ENCODE assay signal across 21 cellular contexts in the genomic region with DNA sequence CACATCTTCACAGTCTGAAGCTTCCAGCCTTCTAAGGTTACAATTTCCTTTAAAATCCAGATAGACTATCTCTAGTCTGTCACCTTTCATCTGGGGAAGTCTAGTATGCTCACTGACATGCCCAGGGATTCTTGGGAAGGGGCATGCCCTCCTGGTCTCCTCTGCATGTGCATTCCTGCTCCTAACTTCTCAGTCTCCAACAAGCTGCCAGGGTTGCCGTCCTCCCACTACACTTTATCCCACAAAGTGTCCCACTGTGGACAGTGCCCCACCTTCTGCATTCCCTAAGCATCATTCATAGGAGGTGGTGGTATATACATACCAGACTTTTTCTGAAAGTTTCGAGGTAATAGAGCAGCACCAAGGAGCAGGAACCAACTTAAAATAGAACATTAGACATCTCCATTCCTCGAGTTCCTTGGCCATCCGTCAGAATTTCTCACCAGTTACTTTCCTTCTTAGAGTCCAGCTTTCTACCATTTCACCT. TPM values are rescaled to one million over a fixed set of nuclear protein-coding genes. Genes with fewer than 3 reads are reported as not detected.
DNase-seq lines count a peak whose midpoint lies in the region; ATAC-seq and TF ChIP-seq lines count a peak whose summit lies in the region.
"Had no signal": no experiment of that assay in that cellular context is flagged by ENCODE, and none has a peak within 500 bp of the region (broad histone marks: within the 10 kb centered on the region; RNA-seq: fewer than 3 reads in every experiment).

No MANE protein-coding gene starts in this region.

- H3K36me3 Mint-ChIP-seq in WTC11 = no peaks in the 10 kb centered on the region
- H3K36me3 Mint-ChIP-seq: stimulated activated memory B cell treated with anti-CD40 and anti-IgM and Interleukin-4, amounts not matched to agents 10 μg/mL and 1 μg/mL and 100 μg/mL, for 72 hours had no signal

- no peak overlapping the region for H3K27ac ChIP-seq in iPS-18a (ENCODE audit: low read length)
- H3K27ac ChIP-seq: A549, psoas muscle, SJSA1, upper lobe of left lung had no signal

- peaks cover 62% of the 10 kb centered on the region for H3K27me3 Mint-ChIP-seq in WTC11 (ENCODE audit: low read depth)

- no peaks in the 10 kb centered on the region for H3K36me3 ChIP-seq in iPS-18a (ENCODE audit: control insufficient read depth, low read depth, low read length)
- H3K36me3 ChIP-seq: SJSA1, upper lobe of left lung had no signal

- H3K27ac Mint-ChIP-seq in WTC11 = no peak overlapping the region
- H3K27ac Mint-ChIP-seq: activated CD8-positive, alpha-beta T cell treated with anti-CD3 and anti-CD28 coated beads for 36 hours; activated naive CD8-positive, alpha-beta T cell treated with anti-CD3 and anti-CD28 coated beads, Interleukin-2, amount 50 U/mL, for 24 hours; activated T-helper 17 cell treated with anti-CD3 and anti-CD28 coated beads, Interleukin-2, amount 50 U/mL, for 72 hours; immature natural killer cell; natural killer cell treated with Interleukin-12 subunit alpha and Interleukin-12 subunit beta and Interleukin-15 and Interleukin-18, amount 100 ng/mL, for 72 hours; stimulated activated memory B cell treated with anti-CD40 and anti-IgM and Interleukin-4, amounts not matched to agents 10 μg/mL and 1 μg/mL and 100 μg/mL, for 72 hours had no signal

- no peaks in the 10 kb centered on the region for H3K9me3 Mint-ChIP-seq in WTC11
- H3K9me3 Mint-ChIP-seq: activated CD8-positive, alpha-beta T cell treated with anti-CD3 and anti-CD28 coated beads for 36 hours; activated naive CD8-positive, alpha-beta T cell treated with anti-CD3 and anti-CD28 coated beads, Interleukin-2, amount 50 U/mL, for 24 hours; activated T-helper 17 cell treated with anti-CD3 and anti-CD28 coated beads, Interleukin-2, amount 50 U/mL, for 72 hours; natural killer cell treated with Interleukin-12 subunit alpha and Interleukin-12 subunit beta and Interleukin-15 and Interleukin-18, amount 100 ng/mL, for 72 hours; stimulated activated memory B cell treated with anti-CD40 and anti-IgM and Interleukin-4, amounts not matched to agents 10 μg/mL and 1 μg/mL and 100 μg/mL, for 72 hours had no signal

- CTCF ChIA-PET in WTC11 (lab: Charles Lee) = interaction anchor here (0.7 to 7.9 kb wide), 10 partner anchors 9 to 140 kb away, joined by 3 to 58 read pairs (median 23); no protein-coding TSS in a partner anchor

- peaks cover 18% of the 10 kb centered on the region for H3K4me1 ChIP-seq in iPS-18a (ENCODE audit: control insufficient read depth, low read depth, low read length)
- H3K4me1 ChIP-seq: A549, psoas muscle had no signal

- POLR2A ChIA-PET in WTC11 (lab: Charles Lee) = no interaction called here

- peak overlapping the region; percentile 10; the same call in 1 of the 2 replicates for H3K4me3 Mint-ChIP-seq in WTC11
- H3K4me3 Mint-ChIP-seq: activated CD8-positive, alpha-beta T cell treated with anti-CD3 and anti-CD28 coated beads for 36 hours; activated naive CD8-positive, alpha-beta T cell treated with anti-CD3 and anti-CD28 coated beads, Interleukin-2, amount 50 U/mL, for 24 hours; activated T-helper 17 cell treated with anti-CD3 and anti-CD28 coated beads, Interleukin-2, amount 50 U/mL, for 72 hours; immature natural killer cell; natural killer cell treated with Interleukin-12 subunit alpha and Interleukin-12 subunit beta and Interleukin-15 and Interleukin-18, amount 100 ng/mL, for 72 hours; stimulated activated memory B cell treated with anti-CD40 and anti-IgM and Interleukin-4, amounts not matched to agents 10 μg/mL and 1 μg/mL and 100 μg/mL, for 72 hours had no signal

- intact Hi-C loops in cardiac septum (cut with DNase I) (no loop called here), Right ventricle myocardium superior (cut with DNase I) (no loop called here)

- ATAC-seq in Right ventricle myocardium superior (ENCODE audit: poor library complexity) = no peak
- ATAC-seq in WTC11 = no peak
- ATAC-seq: A549; activated CD8-positive, alpha-beta T cell treated with anti-CD3 and anti-CD28 coated beads for 36 hours; activated naive CD8-positive, alpha-beta T cell treated with anti-CD3 and anti-CD28 coated beads, Interleukin-2, amount 50 U/mL, for 24 hours; activated T-helper 17 cell treated with anti-CD3 and anti-CD28 coated beads, Interleukin-2, amount 50 U/mL, for 72 hours; natural killer cell treated with Interleukin-12 subunit alpha and Interleukin-12 subunit beta and Interleukin-15 and Interleukin-18, amount 100 ng/mL, for 72 hours; psoas muscle; stimulated activated memory B cell treated with anti-CD40 and anti-IgM and Interleukin-4, amounts not matched to agents 10 μg/mL and 1 μg/mL and 100 μg/mL, for 72 hours had no signal

- TF ChIP-seq CTCF in WTC11 (IDR thresholded peaks at IDR 0.05) (no peak), GM20000 (IDR thresholded peaks at IDR 0.05; ENCODE audit: extremely low read depth, missing control alignments) (no peak)

- no peak overlapping the region for H3K9ac ChIP-seq in iPS-18a (ENCODE audit: low read length)

- no peaks in the 10 kb centered on the region for H3K9me3 ChIP-seq in iPS-18a (ENCODE audit: control insufficient read depth, low read depth, low read length)
- H3K9me3 ChIP-seq: A549, psoas muscle, SJSA1, upper lobe of left lung had no signal

- H3K27me3 ChIP-seq in iPS-18a (ENCODE audit: control insufficient read depth, insufficient read depth, low read length) = peaks cover 63% of the 10 kb centered on the region
- H3K27me3 ChIP-seq: SJSA1 had no signal

- peak; percentile 43 for DNase-seq in cardiac septum (ENCODE audit: low spot score)
- DNase-seq in Right ventricle myocardium superior = no peak
- no peak for DNase-seq in WTC11 (ENCODE audit: low spot score)
- DNase-seq in T1000 (lab: John Stamatoyannopoulos, UW) = no peak
- no peak for DNase-seq in activated CD4-positive, alpha-beta T cell treated with anti-CD3 and anti-CD28 coated beads for 4 hours
- no peak for DNase-seq in NCI-H526 (lab: John Stamatoyannopoulos, UW)
- DNase-seq in GM20000 (ENCODE audit: low spot score) = no peak
- DNase-seq: activated CD8-positive, alpha-beta T cell treated with anti-CD3 and anti-CD28 coated beads for 36 hours; activated naive CD8-positive, alpha-beta T cell treated with anti-CD3 and anti-CD28 coated beads, Interleukin-2, amount 50 U/mL, for 24 hours; immature natural killer cell; NCI-H446; psoas muscle; upper lobe of left lung had no signal

- peak overlapping the region; percentile 34 for H3K4me3 ChIP-seq in iPS-18a (ENCODE audit: low read length)
- H3K4me3 ChIP-seq: A549, psoas muscle, SJSA1, upper lobe of left lung had no signal

- H3K4me1 Mint-ChIP-seq in WTC11 = peaks cover 32% of the 10 kb centered on the region

TF ChIP-seq in WTC11, 78 proteins besides CTCF, POLR2A, EP300 and RAD21:
- TF ChIP-seq ZNF671 (CRISPR knock-in tag; IDR thresholded peaks at IDR 0.05) = no peak
- TF ChIP-seq, protein P1, sequence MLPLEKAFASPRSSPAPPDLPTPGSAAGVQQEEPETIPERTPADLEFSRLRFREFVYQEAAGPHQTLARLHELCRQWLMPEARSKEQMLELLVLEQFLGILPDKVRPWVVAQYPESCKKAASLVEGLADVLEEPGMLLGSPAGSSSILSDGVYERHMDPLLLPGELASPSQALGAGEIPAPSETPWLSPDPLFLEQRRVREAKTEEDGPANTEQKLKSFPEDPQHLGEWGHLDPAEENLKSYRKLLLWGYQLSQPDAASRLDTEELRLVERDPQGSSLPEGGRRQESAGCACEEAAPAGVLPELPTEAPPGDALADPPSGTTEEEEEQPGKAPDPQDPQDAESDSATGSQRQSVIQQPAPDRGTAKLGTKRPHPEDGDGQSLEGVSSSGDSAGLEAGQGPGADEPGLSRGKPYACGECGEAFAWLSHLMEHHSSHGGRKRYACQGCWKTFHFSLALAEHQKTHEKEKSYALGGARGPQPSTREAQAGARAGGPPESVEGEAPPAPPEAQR (CRISPR knock-in tag; IDR thresholded peaks at IDR 0.05) = no peak
- TF ChIP-seq ZNF317 (CRISPR knock-in tag; IDR thresholded peaks at IDR 0.05; ENCODE audit: borderline replicate concordance, low read depth) = no peak
- TF ChIP-seq, protein P2, sequence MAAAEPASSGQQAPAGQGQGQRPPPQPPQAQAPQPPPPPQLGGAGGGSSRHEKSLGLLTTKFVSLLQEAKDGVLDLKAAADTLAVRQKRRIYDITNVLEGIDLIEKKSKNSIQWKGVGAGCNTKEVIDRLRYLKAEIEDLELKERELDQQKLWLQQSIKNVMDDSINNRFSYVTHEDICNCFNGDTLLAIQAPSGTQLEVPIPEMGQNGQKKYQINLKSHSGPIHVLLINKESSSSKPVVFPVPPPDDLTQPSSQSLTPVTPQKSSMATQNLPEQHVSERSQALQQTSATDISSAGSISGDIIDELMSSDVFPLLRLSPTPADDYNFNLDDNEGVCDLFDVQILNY (CRISPR knock-in tag; IDR thresholded peaks at IDR 0.05) = no peak
- no peak for TF ChIP-seq JUN (CRISPR knock-in tag; IDR thresholded peaks at IDR 0.05)
- TF ChIP-seq ZNF121 (CRISPR knock-in tag; IDR thresholded peaks at IDR 0.05) = no peak
- TF ChIP-seq GTF2I (CRISPR knock-in tag; conservative IDR thresholded peaks at IDR 0.05) = no peak
- no peak for TF ChIP-seq CBFB (CRISPR knock-in tag; IDR thresholded peaks at IDR 0.05; ENCODE audit: low read depth)
- TF ChIP-seq, protein P3, sequence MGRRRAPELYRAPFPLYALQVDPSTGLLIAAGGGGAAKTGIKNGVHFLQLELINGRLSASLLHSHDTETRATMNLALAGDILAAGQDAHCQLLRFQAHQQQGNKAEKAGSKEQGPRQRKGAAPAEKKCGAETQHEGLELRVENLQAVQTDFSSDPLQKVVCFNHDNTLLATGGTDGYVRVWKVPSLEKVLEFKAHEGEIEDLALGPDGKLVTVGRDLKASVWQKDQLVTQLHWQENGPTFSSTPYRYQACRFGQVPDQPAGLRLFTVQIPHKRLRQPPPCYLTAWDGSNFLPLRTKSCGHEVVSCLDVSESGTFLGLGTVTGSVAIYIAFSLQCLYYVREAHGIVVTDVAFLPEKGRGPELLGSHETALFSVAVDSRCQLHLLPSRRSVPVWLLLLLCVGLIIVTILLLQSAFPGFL (CRISPR knock-in tag; IDR thresholded peaks at IDR 0.05; ENCODE audit: borderline replicate concordance) = no peak
- TF ChIP-seq RELA (CRISPR knock-in tag; IDR thresholded peaks at IDR 0.05; ENCODE audit: borderline replicate concordance) = no peak

RNA-seq across cellular contexts. Expression of a gene that starts 28.7 kb away (rescaled TPM):
- 123 TPM for total RNA-seq in cardiac septum
- 137 TPM for total RNA-seq in Right ventricle myocardium superior
- total RNA-seq in WTC11 (2021) = 356 to 379 TPM (median 378 TPM) in 3 replicates

RNA-seq across cellular contexts. Expression of a gene that starts 50.5 kb away (rescaled TPM):
- total RNA-seq in cardiac septum = not detected
- not detected for total RNA-seq in Right ventricle myocardium superior
- 0.16 to 0.77 TPM (median 0.44 TPM) in 3 replicates for total RNA-seq in WTC11 (2021)
- total RNA-seq: activated CD8-positive, alpha-beta T cell treated with anti-CD3 and anti-CD28 coated beads for 36 hours; activated T-helper 17 cell treated with anti-CD3 and anti-CD28 coated beads, Interleukin-2, amount 50 U/mL, for 72 hours; cerebellum; lung microvascular endothelial cell; natural killer cell treated with Interleukin-12 subunit alpha and Interleukin-12 subunit beta and Interleukin-15 and Interleukin-18, amount 100 ng/mL, for 72 hours; psoas muscle; SJSA1; upper lobe of left lung had no signal
